9 cellular contexts compared by ENCODE assay signal in genomic region chr1:29271724-29272123, GRCh38. TPM values are rescaled to one million over a fixed set of nuclear protein-coding genes. Genes with fewer than 3 reads are reported as not detected.
DNase-seq lines count a peak whose midpoint lies in the region; ATAC-seq lines count a peak whose summit lies in the region.
"Had no signal": no experiment of that assay in that cellular context is flagged by ENCODE, and none has a peak within 500 bp of the region (broad histone marks: within the 10 kb centered on the region; RNA-seq: fewer than 3 reads in every experiment).

No MANE protein-coding gene starts in this region.

- DNase-seq in ELR (ENCODE audit: low read depth), result peak; percentile 61
- DNase-seq in SW480 (ENCODE audit: low spot score), result peak; percentile 77
- no peak for DNase-seq in Right ventricle myocardium inferior (ENCODE audit: missing footprints)
- DNase-seq in posterior vena cava (ENCODE audit: low spot score), result peak; percentile 83
- no peak for DNase-seq in cerebellar nuclear complex (lab: John Stamatoyannopoulos, UW)
- no peak for DNase-seq in DMS79 treated with DMSO at 0.1 percent for 48 hours (lab: John Stamatoyannopoulos, UW)
- DNase-seq in substantia nigra (lab: John Stamatoyannopoulos, UW), result no peak
- DNase-seq: stimulated activated naive CD4-positive, alpha-beta T cell treated with Interleukin-2 at 50 U/mL for 16 hours had no signal

- H3K27ac ChIP-seq in substantia nigra (ENCODE audit: low read depth, low read length, poor library complexity, severe bottlenecking), result no peak overlapping the region

- ATAC-seq in Right ventricle myocardium inferior (peak; percentile 95), HG02678 (IDR thresholded peaks at IDR 0.05; ENCODE audit: unreplicated experiment) (no peak)

- intact Hi-C loops in Right ventricle myocardium inferior (cut with DNase I) (no loop called here), posterior vena cava (cut with DNase I) (no loop called here)

RNA-seq across cellular contexts. Expression of gene PTPRU, which starts 35.4 kb away (rescaled TPM):
- total RNA-seq in Right ventricle myocardium inferior (23.5 TPM), posterior vena cava (10 to 100 TPM; 12.3 to 16.5 TPM)

RNA-seq across cellular contexts. Expression of gene MECR, which starts 41.0 kb away (rescaled TPM):
- total RNA-seq in Right ventricle myocardium inferior (35.4 TPM), posterior vena cava (10 to 100 TPM; 13.9 to 20.0 TPM)

Comparison
In these comparisons a context has a peak if more than half of its experiments do, and no peak if none do; other contexts are left out.
1. DNase-seq: peak in ELR (single experiment), SW480 (single experiment) and posterior vena cava (single experiment); none in Right ventricle myocardium inferior (single experiment), cerebellar nuclear complex (0 of 2), DMS79 treated with DMSO at 0.1 percent for 48 hours (single experiment) and substantia nigra (0 of 49).